ENCODE assay signal across 1 cellular context in genomic region chr10:6086375-6087233, GRCh38.
TF ChIP-seq lines count a peak whose summit lies in the region.

No MANE protein-coding gene starts in this region.

TF ChIP-seq in K562, 482 proteins besides CTCF, POLR2A, EP300 and RAD21 (continued from another document and continues in another):
- TF ChIP-seq, protein P1, sequence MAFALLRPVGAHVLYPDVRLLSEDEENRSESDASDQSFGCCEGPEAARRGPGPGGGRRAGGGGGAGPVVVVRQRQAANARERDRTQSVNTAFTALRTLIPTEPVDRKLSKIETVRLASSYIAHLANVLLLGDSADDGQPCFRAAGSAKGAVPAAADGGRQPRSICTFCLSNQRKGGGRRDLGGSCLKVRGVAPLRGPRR (CRISPR knock-in tag; IDR thresholded peaks at IDR 0.05) = no peak
- TF ChIP-seq ZNF79 (CRISPR knock-in tag; IDR thresholded peaks at IDR 0.05; ENCODE audit: low read depth) (no peak), ESRRA (IDR thresholded peaks at IDR 0.05; ENCODE audit: borderline replicate concordance, low read depth) (peak; percentile 25; the same call in 1 of the 2 replicates), DPF2 (IDR thresholded peaks at IDR 0.05) (0 out of 2 replicates have a peak, but pooled peaks have one; percentile 13), ARHGAP35 (IDR thresholded peaks at IDR 0.05; ENCODE audit: partially characterized antibody) (no peak), NR3C1 (CRISPR knock-in tag; IDR thresholded peaks at IDR 0.05) (no peak), ZNF23 (CRISPR knock-in tag; IDR thresholded peaks at IDR 0.05) (no peak), JUND (IDR thresholded peaks at IDR 0.05; ENCODE audit: borderline replicate concordance, low read depth, low read length) (peak; percentile 59; the same call in 1 of the 2 replicates), JUND (tag; IDR thresholded peaks at IDR 0.05; ENCODE audit: borderline replicate concordance, low read depth, low read length) (no peak; the same call in 2 of the 3 replicates), SNRNP70 (optimal IDR thresholded peaks at IDR 0.05; ENCODE audit: low read depth, low read length) (no peak), ZNF449 (CRISPR knock-in tag; IDR thresholded peaks at IDR 0.05) (no peak), SRSF1 (IDR thresholded peaks at IDR 0.05; ENCODE audit: low read depth, low read length) (no peak), RFX5 (IDR thresholded peaks at IDR 0.05; ENCODE audit: low read depth, low read length) (no peak), ZNF133 (CRISPR knock-in tag; IDR thresholded peaks at IDR 0.05) (no peak), SIRT6 (IDR thresholded peaks at IDR 0.05; ENCODE audit: low read depth, low read length) (no peak), CXXC5 (CRISPR knock-in tag; IDR thresholded peaks at IDR 0.05) (peak; percentile 63), CAMTA2 (CRISPR knock-in tag; conservative IDR thresholded peaks at IDR 0.05) (no peak), MBD2 (IDR thresholded peaks at IDR 0.05; ENCODE audit: borderline replicate concordance, low read depth) (no peak), ZSCAN32 (CRISPR knock-in tag; IDR thresholded peaks at IDR 0.05) (no peak), TAL1 (IDR thresholded peaks at IDR 0.05) (0 out of 2 replicates have a peak, but pooled peaks have one; percentile 6), ZFP30 (CRISPR knock-in tag; IDR thresholded peaks at IDR 0.05; ENCODE audit: borderline replicate concordance) (no peak), TFE3 (CRISPR knock-in tag; IDR thresholded peaks at IDR 0.05) (no peak), TARDBP (IDR thresholded peaks at IDR 0.05) (0 out of 2 replicates have a peak, but pooled peaks have one; percentile 15), NR2F6 (CRISPR knock-in tag; IDR thresholded peaks at IDR 0.05) (no peak), GABPA (tag; conservative IDR thresholded peaks at IDR 0.05; ENCODE audit: low read depth) (no peak), HDAC1 (IDR thresholded peaks at IDR 0.05) (no peak), PTBP1 (IDR thresholded peaks at IDR 0.05; ENCODE audit: low read depth, low read length) (no peak), ZNF146 (CRISPR knock-in tag; IDR thresholded peaks at IDR 0.05; ENCODE audit: unreplicated experiment) (no peak), ZMIZ1 (IDR thresholded peaks at IDR 0.05; ENCODE audit: low read depth in 2 of 2, low read length in 2 of 2) (no peak), PPARD (CRISPR knock-in tag; IDR thresholded peaks at IDR 0.05) (no peak), SMARCB1 (IDR thresholded peaks at IDR 0.05; ENCODE audit: insufficient read length, low read depth) (no peak), C11orf30 (IDR thresholded peaks at IDR 0.05; ENCODE audit: low read depth) (no peak), SAFB2 (IDR thresholded peaks at IDR 0.05; ENCODE audit: borderline replicate concordance, low read depth, low read length, severe bottlenecking) (no peak), CHD7 (IDR thresholded peaks at IDR 0.05; ENCODE audit: low read depth, low read length) (no peak)
- TF ChIP-seq, protein P2, sequence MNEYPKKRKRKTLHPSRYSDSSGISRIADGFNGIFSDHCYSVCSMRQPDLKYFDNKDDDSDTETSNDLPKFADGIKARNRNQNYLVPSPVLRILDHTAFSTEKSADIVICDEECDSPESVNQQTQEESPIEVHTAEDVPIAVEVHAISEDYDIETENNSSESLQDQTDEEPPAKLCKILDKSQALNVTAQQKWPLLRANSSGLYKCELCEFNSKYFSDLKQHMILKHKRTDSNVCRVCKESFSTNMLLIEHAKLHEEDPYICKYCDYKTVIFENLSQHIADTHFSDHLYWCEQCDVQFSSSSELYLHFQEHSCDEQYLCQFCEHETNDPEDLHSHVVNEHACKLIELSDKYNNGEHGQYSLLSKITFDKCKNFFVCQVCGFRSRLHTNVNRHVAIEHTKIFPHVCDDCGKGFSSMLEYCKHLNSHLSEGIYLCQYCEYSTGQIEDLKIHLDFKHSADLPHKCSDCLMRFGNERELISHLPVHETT (CRISPR knock-in tag; conservative IDR thresholded peaks at IDR 0.05 in 1 of 2, IDR thresholded peaks at IDR 0.05 in 1 of 2) = no peak
- TF ChIP-seq, protein P3, sequence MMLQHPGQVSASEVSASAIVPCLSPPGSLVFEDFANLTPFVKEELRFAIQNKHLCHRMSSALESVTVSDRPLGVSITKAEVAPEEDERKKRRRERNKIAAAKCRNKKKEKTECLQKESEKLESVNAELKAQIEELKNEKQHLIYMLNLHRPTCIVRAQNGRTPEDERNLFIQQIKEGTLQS (IDR thresholded peaks at IDR 0.05) = 0 out of 2 replicates have a peak, but pooled peaks have one; percentile 17
- TF ChIP-seq, protein P3 (CRISPR knock-in tag; conservative IDR thresholded peaks at IDR 0.05) = no peak
- TF ChIP-seq, protein P4, sequence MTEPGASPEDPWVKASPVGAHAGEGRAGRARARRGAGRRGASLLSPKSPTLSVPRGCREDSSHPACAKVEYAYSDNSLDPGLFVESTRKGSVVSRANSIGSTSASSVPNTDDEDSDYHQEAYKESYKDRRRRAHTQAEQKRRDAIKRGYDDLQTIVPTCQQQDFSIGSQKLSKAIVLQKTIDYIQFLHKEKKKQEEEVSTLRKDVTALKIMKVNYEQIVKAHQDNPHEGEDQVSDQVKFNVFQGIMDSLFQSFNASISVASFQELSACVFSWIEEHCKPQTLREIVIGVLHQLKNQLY (CRISPR knock-in tag; conservative IDR thresholded peaks at IDR 0.05) = no peak
- TF ChIP-seq, protein P5, sequence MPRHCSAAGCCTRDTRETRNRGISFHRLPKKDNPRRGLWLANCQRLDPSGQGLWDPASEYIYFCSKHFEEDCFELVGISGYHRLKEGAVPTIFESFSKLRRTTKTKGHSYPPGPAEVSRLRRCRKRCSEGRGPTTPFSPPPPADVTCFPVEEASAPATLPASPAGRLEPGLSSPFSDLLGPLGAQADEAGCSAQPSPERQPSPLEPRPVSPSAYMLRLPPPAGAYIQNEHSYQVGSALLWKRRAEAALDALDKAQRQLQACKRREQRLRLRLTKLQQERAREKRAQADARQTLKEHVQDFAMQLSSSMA (CRISPR knock-in tag; IDR thresholded peaks at IDR 0.05) = no peak
